ENCODE assay signal across 18 cellular contexts in the genomic region with DNA sequence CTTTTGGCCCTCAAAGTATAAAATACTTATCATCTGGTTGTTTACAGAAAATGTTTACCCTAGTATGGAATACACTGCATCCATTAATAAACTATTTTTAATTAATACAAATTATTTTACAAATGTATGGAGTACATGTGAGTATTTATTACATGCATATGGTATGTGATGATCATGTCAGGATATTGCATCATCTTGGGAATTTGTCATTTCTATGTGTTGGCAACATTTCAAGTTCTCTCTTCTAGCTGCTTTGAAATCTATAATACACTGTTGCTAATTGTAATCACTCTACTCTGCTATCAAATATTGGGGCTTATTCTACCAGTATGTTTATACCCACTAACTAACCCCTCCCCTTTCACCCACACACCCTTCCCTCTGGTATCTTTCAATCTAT.
DNase-seq lines count a peak whose midpoint lies in the region; ATAC-seq and TF ChIP-seq lines count a peak whose summit lies in the region.
"Had no signal": no experiment of that assay in that cellular context is flagged by ENCODE, and none has a peak within 500 bp of the region (broad histone marks: within the 10 kb centered on the region; RNA-seq: fewer than 3 reads in every experiment).

No MANE protein-coding gene starts in this region.

- DNase-seq in ELR (ENCODE audit: low read depth) = peak; percentile 57
- DNase-seq in adipocyte (ENCODE audit: low read depth) = peak; percentile 2
- peak; percentile 17 for DNase-seq in fibroblast of pulmonary artery (ENCODE audit: low read depth)
- DNase-seq in activated T-cell treated with anti-CD3 and anti-CD28 coated beads, Interleukin-2, amount 50 U/mL, for 24 hours = no peak
- no peak for DNase-seq in RPMI8226
- DNase-seq: ACHN, COR-L47, DMS153, MM.1S, NCI-H1105, NCI-H1694, NCI-H2227 treated with DMSO at 0.1 percent for 48 hours, NCI-H524 treated with DMSO at 0.1 percent for 48 hours, SJCRH30 had no signal

- peaks cover 4% of the 10 kb centered on the region for H3K9me3 Mint-ChIP-seq in activated T-cell treated with anti-CD3 and anti-CD28 coated beads, Interleukin-2, amount 50 U/mL, for 24 hours

- H3K4me3 Mint-ChIP-seq in activated T-cell treated with anti-CD3 and anti-CD28 coated beads, Interleukin-2, amount 50 U/mL, for 24 hours = no peak overlapping the region

- no peak for TF ChIP-seq CTCF in fibroblast of pulmonary artery (IDR thresholded peaks at IDR 0.05; ENCODE audit: low read length, missing control alignments)

- TF ChIP-seq EP300 in Ishikawa (IDR thresholded peaks at IDR 0.05; ENCODE audit: borderline replicate concordance) = no peak

- H3K27me3 Mint-ChIP-seq in activated T-cell treated with anti-CD3 and anti-CD28 coated beads, Interleukin-2, amount 50 U/mL, for 24 hours = no peaks in the 10 kb centered on the region

- TF ChIP-seq POLR2A in GM18505 (IDR thresholded peaks at IDR 0.05; ENCODE audit: borderline replicate concordance, extremely low read depth, insufficient read depth, insufficient read length) = no peak

- H3K36me3 Mint-ChIP-seq in activated T-cell treated with anti-CD3 and anti-CD28 coated beads, Interleukin-2, amount 50 U/mL, for 24 hours (ENCODE audit: low read depth) = no peaks in the 10 kb centered on the region

- no peak overlapping the region for H3K9ac ChIP-seq in adipocyte (ENCODE audit: low read length)

- no peak for ATAC-seq in HG02610 (IDR thresholded peaks at IDR 0.05; ENCODE audit: unreplicated experiment)
- no peak for ATAC-seq in GM18505 (IDR thresholded peaks at IDR 0.05; ENCODE audit: unreplicated experiment)

- H3K4me3 ChIP-seq in adipocyte (ENCODE audit: low read length) (no peak overlapping the region), fibroblast of pulmonary artery (replicated peaks; ENCODE audit: low read depth, low read length) (no peak overlapping the region)
- H3K4me3 ChIP-seq: HAP-1, SJCRH30 had no signal

- no peaks in the 10 kb centered on the region for H3K27me3 ChIP-seq in adipocyte (replicated peaks; ENCODE audit: control insufficient read depth, insufficient read depth, low read length)
- H3K27me3 ChIP-seq: SJCRH30 had no signal

- no peaks in the 10 kb centered on the region for H3K9me3 ChIP-seq in adipocyte (ENCODE audit: control insufficient read depth, low read length)
- H3K9me3 ChIP-seq: HAP-1, SJCRH30 had no signal

- H3K36me3 ChIP-seq in adipocyte (ENCODE audit: control insufficient read depth, insufficient read depth, low read length, severe bottlenecking) = no peaks in the 10 kb centered on the region
- H3K36me3 ChIP-seq: HAP-1, SJCRH30 had no signal

- H3K4me1 Mint-ChIP-seq in activated T-cell treated with anti-CD3 and anti-CD28 coated beads, Interleukin-2, amount 50 U/mL, for 24 hours (ENCODE audit: low read depth) = no peaks in the 10 kb centered on the region

- H3K27ac Mint-ChIP-seq in activated T-cell treated with anti-CD3 and anti-CD28 coated beads, Interleukin-2, amount 50 U/mL, for 24 hours = no peak overlapping the region

- H3K4me1 ChIP-seq in adipocyte (ENCODE audit: control insufficient read depth, insufficient read depth, low read length) = no peaks in the 10 kb centered on the region
- H3K4me1 ChIP-seq: HAP-1, SJCRH30 had no signal

- TF ChIP-seq RAD21 in Ishikawa (IDR thresholded peaks at IDR 0.05; ENCODE audit: low read depth) = no peak

TF ChIP-seq in Ishikawa, 13 proteins besides CTCF, POLR2A, EP300 and RAD21:
- TF ChIP-seq CEBPB (IDR thresholded peaks at IDR 0.05) = peak; percentile 45; the same call in 1 of the 2 replicates
- no peak for TF ChIP-seq NFIC (IDR thresholded peaks at IDR 0.05)
- TF ChIP-seq, protein P1, sequence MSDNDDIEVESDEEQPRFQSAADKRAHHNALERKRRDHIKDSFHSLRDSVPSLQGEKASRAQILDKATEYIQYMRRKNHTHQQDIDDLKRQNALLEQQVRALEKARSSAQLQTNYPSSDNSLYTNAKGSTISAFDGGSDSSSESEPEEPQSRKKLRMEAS (IDR thresholded peaks at IDR 0.05) = no peak

Comparison
In these comparisons a context has a peak if more than half of its experiments do, and no peak if none do; other contexts are left out.
1. DNase-seq: peak in ELR (single experiment), adipocyte (single experiment) and fibroblast of pulmonary artery (single experiment); none in activated T-cell treated with anti-CD3 and anti-CD28 coated beads, Interleukin-2, amount 50 U/mL, for 24 hours (single experiment) and RPMI8226 (single experiment).